ENCODE assay signal across 13 cellular contexts in genomic region chr14:58829594-58829993, GRCh38.
DNase-seq lines count a peak whose midpoint lies in the region; TF ChIP-seq lines count a peak whose summit lies in the region.
"Had no signal": no experiment of that assay in that cellular context is flagged by ENCODE, and none has a peak within 500 bp of the region (broad histone marks: within the 10 kb centered on the region; RNA-seq: fewer than 3 reads in every experiment).

No MANE protein-coding gene starts in this region.

- no peaks in the 10 kb centered on the region for H3K27me3 ChIP-seq in transverse colon
- H3K27me3 ChIP-seq in PC-9 (ENCODE audit: insufficient read depth, low read depth), result peaks cover 30% of the 10 kb centered on the region

- DNase-seq in NCI-H2171 treated with DMSO at 0.1 percent for 48 hours (lab: John Stamatoyannopoulos, UW) (peak; percentile 65), NCI-H2171 (lab: John Stamatoyannopoulos, UW) (no peak), NCI-H345 treated with DMSO at 0.1 percent for 48 hours (lab: John Stamatoyannopoulos, UW; ENCODE audit: unreplicated experiment) (peak; percentile 21), epithelial cell of proximal tubule (ENCODE audit: low read depth) (peak; percentile 63), transverse colon (no peak), mesenteric fat pad (ENCODE audit: low spot score) (no peak), hippocampal formation (lab: John Stamatoyannopoulos, UW) (no peak), PC-9 (no peak)
- DNase-seq: ACHN; activated CD8-positive, alpha-beta T cell treated with anti-CD3 and anti-CD28 coated beads, Interleukin-2, amount 10 ng/mL, durations not matched to agents 7 days and 5 days; activated naive CD4-positive, alpha-beta T cell; kidney; T-helper 17 cell had no signal

- H3K4me1 ChIP-seq in transverse colon (peaks cover 0 to 16% (median 6%) of the 10 kb centered on the region in 4 donors), PC-9 (replicated peaks; ENCODE audit: insufficient read depth) (no peaks in the 10 kb centered on the region)

- H3K36me3 ChIP-seq in transverse colon (no peaks in the 10 kb centered on the region), PC-9 (ENCODE audit: low read depth) (no peaks in the 10 kb centered on the region)

- no peak for TF ChIP-seq EP300 in transverse colon (IDR thresholded peaks at IDR 0.05; ENCODE audit: low read depth)

- POLR2A ChIA-PET in PC-9 (lab: Charles Lee; ENCODE audit: unreplicated experiment), result no interaction called here

- WGBS in transverse colon (ENCODE audit: low coverage in 1 of 2), 2 donors, result 28 to 31% methylated on average over 3 of the region's 3 CpGs

- in situ Hi-C loops in transverse colon (cut with MboI; ENCODE audit: low pct_ligation_motif_present in 1 of 4, low pct_unique_long_range_greater_than_20kb in 1 of 4, low sequenced_read_pairs in 3 of 4), result no loop called here

- no peak overlapping the region for H2AFZ ChIP-seq in PC-9

- CTCF ChIA-PET in PC-9 (lab: Charles Lee), result no interaction called here

- intact Hi-C loops in transverse colon (cut with DNase I; ENCODE audit: low total_unique reads), result no loop called here
- intact Hi-C loops in PC-9 (cut with micrococcal nuclease; ENCODE audit: unreplicated experiment), result no loop called here

- H3K4me3 ChIP-seq in epithelial cell of proximal tubule (ENCODE audit: low read depth, low read length) (no peak overlapping the region), transverse colon (no peak overlapping the region), PC-9 (no peak overlapping the region)

- H3K9me2 ChIP-seq in PC-9 (ENCODE audit: insufficient read depth), result no peaks in the 10 kb centered on the region

- H3K79me2 ChIP-seq in PC-9 (ENCODE audit: low read depth), result no peaks in the 10 kb centered on the region

- H3K9me3 ChIP-seq in transverse colon, result no peaks in the 10 kb centered on the region
- H3K9me3 ChIP-seq in PC-9 (ENCODE audit: insufficient read depth, low read depth), result peaks cover 8% of the 10 kb centered on the region; the same call in 1 of the 2 replicates

- TF ChIP-seq POLR2A in transverse colon (IDR thresholded peaks at IDR 0.05), result no peak

- peak overlapping the region; percentile 26 to 51 (median 45) for H3K27ac ChIP-seq in transverse colon
- H3K27ac ChIP-seq in PC-9, result no peak overlapping the region

- no peaks in the 10 kb centered on the region for H4K20me1 ChIP-seq in PC-9 (ENCODE audit: insufficient read depth)

- BruUV-seq in PC-9 (replicated peaks; lab: Mats Ljungman, UMichigan), result no TSS peak

- TF ChIP-seq CTCF in epithelial cell of proximal tubule (conservative IDR thresholded peaks at IDR 0.05; ENCODE audit: low read depth, low read length) (no peak), transverse colon (IDR thresholded peaks at IDR 0.05) (no peak), PC-9 (conservative IDR thresholded peaks at IDR 0.05) (no peak)

- H3F3A ChIP-seq in PC-9 (ENCODE audit: insufficient read depth, low read depth), result peaks cover 6% of the 10 kb centered on the region; the same call in 1 of the 2 replicates

- H3K4me2 ChIP-seq in PC-9, result no peak overlapping the region

Comparison
In these comparisons a context has a peak if more than half of its experiments do, and no peak if none do; other contexts are left out.
1. DNase-seq: peak in NCI-H2171 treated with DMSO at 0.1 percent for 48 hours (single experiment), NCI-H345 treated with DMSO at 0.1 percent for 48 hours (single experiment) and epithelial cell of proximal tubule (single experiment); none in NCI-H2171 (single experiment), transverse colon (single experiment), mesenteric fat pad (single experiment), hippocampal formation (0 of 2) and PC-9 (0 of 2).